In the genomic region with DNA sequence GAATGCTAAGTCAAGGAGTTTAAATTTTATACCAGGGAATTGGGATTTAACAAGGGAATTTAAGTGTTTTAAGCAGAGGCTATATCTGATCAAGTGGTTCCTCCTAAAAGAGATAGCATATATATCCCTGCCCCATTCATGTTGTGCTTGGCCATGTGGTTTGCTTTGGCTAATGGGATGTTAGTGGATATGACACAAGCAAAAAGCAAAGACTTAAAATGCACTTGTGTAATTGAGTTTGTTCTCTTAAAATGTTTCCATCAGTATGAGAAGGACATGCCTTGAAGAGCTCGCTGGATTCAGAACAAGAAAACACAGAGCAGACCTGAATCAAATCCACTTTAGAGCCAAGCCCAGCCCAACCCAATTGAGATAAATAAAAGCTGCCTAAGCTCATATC, we compare ENCODE assay signal across 9 cellular contexts. TPM values are rescaled to one million over a fixed set of nuclear protein-coding genes. Genes with fewer than 3 reads are reported as not detected.
"Had no signal": no experiment of that assay in that cellular context is flagged by ENCODE, and none has a peak within 500 bp of the region (broad histone marks: within the 10 kb centered on the region; RNA-seq: fewer than 3 reads in every experiment).

No MANE protein-coding gene starts in this region.

- H3K9ac ChIP-seq: GM23248 had no signal

- H3K27ac ChIP-seq: GM23248 had no signal

- H3K4me1 ChIP-seq: HAP-1 had no signal

- H3K36me3 ChIP-seq: HAP-1 had no signal

- H3K4me2 ChIP-seq: GM23338 had no signal

- DNase-seq: GM23248, GOT3, H7, H9, HCEC 1CT, HFFc6 had no signal

- H3K4me3 ChIP-seq: GM23248, GM23338, HAP-1 had no signal

RNA-seq across cellular contexts. Expression of gene C1orf87, which starts 22.4 kb away (rescaled TPM):
- polyA plus RNA-seq: GM23248, H1 had no signal
